ENCODE assay signal across 1 cellular context in the genomic region with DNA sequence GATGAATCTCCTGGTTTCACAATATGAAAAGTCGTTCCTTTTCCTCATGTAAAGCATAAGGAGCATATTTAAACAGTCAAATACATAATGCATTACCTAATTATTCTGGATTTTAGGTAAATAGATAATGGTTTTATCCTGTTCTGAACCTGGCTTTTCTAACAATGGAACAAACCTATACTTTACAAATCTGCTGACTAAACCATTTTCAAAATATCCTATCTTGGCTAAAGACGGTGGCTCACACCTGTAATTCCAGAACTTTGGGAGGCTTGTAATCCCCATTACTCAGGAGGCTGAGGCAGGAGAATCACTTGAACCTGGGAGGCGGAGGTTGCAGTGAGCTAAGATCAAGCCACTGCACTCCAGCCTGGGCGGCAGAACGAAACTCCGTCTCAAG.
TF ChIP-seq lines count a peak whose summit lies in the region.

No MANE protein-coding gene starts in this region.

TF ChIP-seq in A549, 52 proteins besides CTCF, POLR2A, EP300 and RAD21:
- TF ChIP-seq RCOR1 (IDR thresholded peaks at IDR 0.05; ENCODE audit: low read depth, low read length) (no peak), ZC3H11A (IDR thresholded peaks at IDR 0.05) (no peak), HOXB13 (CRISPR knock-in tag; IDR thresholded peaks at IDR 0.05; ENCODE audit: low read depth) (no peak), BCL3 (IDR thresholded peaks at IDR 0.05) (no peak), HOXA7 (CRISPR knock-in tag; IDR thresholded peaks at IDR 0.05) (no peak), HES2 (IDR thresholded peaks at IDR 0.05) (no peak), MAFK (IDR thresholded peaks at IDR 0.05; ENCODE audit: partially characterized antibody) (peak; percentile 58)
- TF ChIP-seq, protein P1, sequence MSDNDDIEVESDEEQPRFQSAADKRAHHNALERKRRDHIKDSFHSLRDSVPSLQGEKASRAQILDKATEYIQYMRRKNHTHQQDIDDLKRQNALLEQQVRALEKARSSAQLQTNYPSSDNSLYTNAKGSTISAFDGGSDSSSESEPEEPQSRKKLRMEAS (IDR thresholded peaks at IDR 0.05) = no peak
